In the genomic region with DNA sequence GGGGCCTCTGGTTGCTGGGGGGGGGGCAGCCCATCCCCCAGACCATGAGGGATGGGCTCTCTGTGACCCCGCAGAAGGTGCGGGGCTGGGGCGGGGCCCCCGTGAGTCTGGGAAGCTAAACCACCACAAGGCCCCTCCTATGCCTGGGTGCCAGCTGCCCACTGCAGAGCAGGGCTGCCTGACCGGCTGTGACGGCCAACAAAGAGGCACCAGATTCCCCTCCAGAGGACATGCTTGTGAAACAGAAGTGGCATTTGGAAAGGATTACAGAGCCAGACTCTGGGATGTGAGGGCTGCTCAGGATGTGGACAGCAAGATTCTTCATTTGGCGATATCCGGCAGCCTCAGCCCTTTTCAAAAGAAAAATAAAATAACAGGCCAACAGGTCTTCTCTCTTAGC, we compare ENCODE assay signal across 14 cellular contexts. TPM values are rescaled to one million over a fixed set of nuclear protein-coding genes. Genes with fewer than 3 reads are reported as not detected.
DNase-seq lines count a peak whose midpoint lies in the region; ATAC-seq and TF ChIP-seq lines count a peak whose summit lies in the region.
"Had no signal": no experiment of that assay in that cellular context is flagged by ENCODE, and none has a peak within 500 bp of the region (broad histone marks: within the 10 kb centered on the region; RNA-seq: fewer than 3 reads in every experiment).

No MANE protein-coding gene starts in this region.

- H3K4me1 ChIP-seq in SK-N-SH (ENCODE audit: control insufficient read depth in 1 of 2, insufficient read depth in 2 of 2, low read depth in 1 of 2, low read length in 1 of 2) = peaks cover 0 to 16% of the 10 kb centered on the region in 2 experiments; a peak in 2 of 4 replicates

- no peak overlapping the region for H3K4me3 Mint-ChIP-seq in brain

- WGBS in SK-N-SH (ENCODE audit: low lambda C conversion rate) = 97% methylated on average over 2 of the region's 8 CpGs

- no peak for TF ChIP-seq RAD21 in SK-N-SH (IDR thresholded peaks at IDR 0.05; ENCODE audit: low read length)

- TF ChIP-seq EP300 in SK-N-SH (IDR thresholded peaks at IDR 0.05; ENCODE audit: borderline replicate concordance in 1 of 2, low read depth in 1 of 2, low read length in 1 of 2) = no peak

- H3F3A ChIP-seq in SK-N-SH (replicated peaks; ENCODE audit: insufficient read depth) = no peaks in the 10 kb centered on the region

- peak overlapping the region in 4 of 5 experiments; percentile 75 to 92 (median 84) for H3K27ac Mint-ChIP-seq in brain

- H3K4me3 ChIP-seq in SK-N-SH (ENCODE audit: low read depth in 2 of 2, low read length in 1 of 2) = no peak overlapping the region
- H3K4me3 ChIP-seq: PC-9 had no signal

- no peak for TF ChIP-seq CTCF in SK-N-SH (IDR thresholded peaks at IDR 0.05)
- TF ChIP-seq CTCF in brain (conservative IDR thresholded peaks at IDR 0.05) = no peak

- no peaks in the 10 kb centered on the region for H3K36me3 ChIP-seq in SK-N-SH (replicated peaks in 1 of 2; ENCODE audit: control insufficient read depth in 1 of 2, insufficient read depth in 2 of 2, low read length in 1 of 2)

- peak overlapping the region in 1 of 2 experiments; percentile 30; a peak in 1 of 4 replicates for H3K27ac ChIP-seq in SK-N-SH (ENCODE audit: low read depth in 2 of 2, low read length in 1 of 2)
- H3K27ac ChIP-seq: PC-9 had no signal

- ATAC-seq in SK-N-SH treated with all-trans-retinoic acid at 6 μM for 48 hours = no peak

- H3K27me3 Mint-ChIP-seq in brain = peaks cover 8% of the 10 kb centered on the region

- H3K36me3 Mint-ChIP-seq in brain = no peaks in the 10 kb centered on the region

- H2AFZ ChIP-seq in SK-N-SH (ENCODE audit: low read depth) = no peak overlapping the region
- H2AFZ ChIP-seq: PC-9 had no signal

- POLR2A ChIA-PET in SK-N-SH (lab: Yijun Ruan, JAX) = no interaction called here

- no peak overlapping the region for H3K9ac ChIP-seq in SK-N-SH

- no peaks in the 10 kb centered on the region for H3K9me3 ChIP-seq in SK-N-SH

- H3K27me3 ChIP-seq in SK-N-SH (ENCODE audit: insufficient read depth) = no peaks in the 10 kb centered on the region

- CTCF ChIA-PET in SK-N-SH (lab: Yijun Ruan, JAX) = interaction anchor here (1.7 kb wide), 1 partner anchor 99 kb away, joined by 9 read pairs; no protein-coding TSS in a partner anchor

- no peaks in the 10 kb centered on the region for H3K79me2 ChIP-seq in SK-N-SH (ENCODE audit: insufficient read depth)

- DNase-seq in SK-N-SH = peak; percentile 81
- peak; percentile 33 for DNase-seq in myocyte (ENCODE audit: low read depth)
- DNase-seq in NCI-H510A treated with DMSO at 0.1 percent for 48 hours (lab: John Stamatoyannopoulos, UW) = no peak
- no peak for DNase-seq in putamen (ENCODE audit: low spot score)
- DNase-seq in SKM-1 treated with dmso at 0.1 percent for 144 hours (lab: John Stamatoyannopoulos, UW; ENCODE audit: unreplicated experiment) = no peak
- DNase-seq: H7, NCI-H1048, NCI-H1694 treated with DMSO at 0.1 percent for 48 hours, NCI-H2107, NCI-H345, PC-9 had no signal

- no peaks in the 10 kb centered on the region for H3K9me2 ChIP-seq in SK-N-SH

- no peak overlapping the region for H3K4me2 ChIP-seq in SK-N-SH
- H3K4me2 ChIP-seq: PC-9 had no signal

- no peaks in the 10 kb centered on the region for H4K20me1 ChIP-seq in SK-N-SH (ENCODE audit: insufficient read depth)

- peaks cover 78% of the 10 kb centered on the region for H3K4me1 Mint-ChIP-seq in brain

- peaks cover 0 to 3% (median 0%) of the 10 kb centered on the region in 5 experiments for H3K9me3 Mint-ChIP-seq in brain

TF ChIP-seq in SK-N-SH, 30 proteins besides CTCF, POLR2A, EP300 and RAD21 (continues in another document):
- TF ChIP-seq, protein P1, sequence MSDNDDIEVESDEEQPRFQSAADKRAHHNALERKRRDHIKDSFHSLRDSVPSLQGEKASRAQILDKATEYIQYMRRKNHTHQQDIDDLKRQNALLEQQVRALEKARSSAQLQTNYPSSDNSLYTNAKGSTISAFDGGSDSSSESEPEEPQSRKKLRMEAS (IDR thresholded peaks at IDR 0.05; ENCODE audit: low read depth) = no peak
- TF ChIP-seq PBX3 (IDR thresholded peaks at IDR 0.05) = no peak
- TF ChIP-seq TEAD4 (IDR thresholded peaks at IDR 0.05; ENCODE audit: borderline replicate concordance, insufficient read depth) = no peak
- TF ChIP-seq USF2 (IDR thresholded peaks at IDR 0.05; ENCODE audit: borderline replicate concordance, low read depth, low read length) = no peak
- TF ChIP-seq NRF1 (IDR thresholded peaks at IDR 0.05; ENCODE audit: low read depth, low read length) = no peak

TF ChIP-seq in SK-N-SH treated with all-trans-retinoic acid at 6 μM for 48 hours, 23 proteins besides CTCF, POLR2A, EP300 and RAD21:
- TF ChIP-seq, protein P2, sequence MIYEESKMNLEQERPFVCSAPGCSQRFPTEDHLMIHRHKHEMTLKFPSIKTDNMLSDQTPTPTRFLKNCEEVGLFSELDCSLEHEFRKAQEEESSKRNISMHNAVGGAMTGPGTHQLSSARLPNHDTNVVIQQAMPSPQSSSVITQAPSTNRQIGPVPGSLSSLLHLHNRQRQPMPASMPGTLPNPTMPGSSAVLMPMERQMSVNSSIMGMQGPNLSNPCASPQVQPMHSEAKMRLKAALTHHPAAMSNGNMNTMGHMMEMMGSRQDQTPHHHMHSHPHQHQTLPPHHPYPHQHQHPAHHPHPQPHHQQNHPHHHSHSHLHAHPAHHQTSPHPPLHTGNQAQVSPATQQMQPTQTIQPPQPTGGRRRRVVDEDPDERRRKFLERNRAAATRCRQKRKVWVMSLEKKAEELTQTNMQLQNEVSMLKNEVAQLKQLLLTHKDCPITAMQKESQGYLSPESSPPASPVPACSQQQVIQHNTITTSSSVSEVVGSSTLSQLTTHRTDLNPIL (CRISPR knock-in tag; IDR thresholded peaks at IDR 0.05; ENCODE audit: low read depth) = no peak
- TF ChIP-seq, protein P3, sequence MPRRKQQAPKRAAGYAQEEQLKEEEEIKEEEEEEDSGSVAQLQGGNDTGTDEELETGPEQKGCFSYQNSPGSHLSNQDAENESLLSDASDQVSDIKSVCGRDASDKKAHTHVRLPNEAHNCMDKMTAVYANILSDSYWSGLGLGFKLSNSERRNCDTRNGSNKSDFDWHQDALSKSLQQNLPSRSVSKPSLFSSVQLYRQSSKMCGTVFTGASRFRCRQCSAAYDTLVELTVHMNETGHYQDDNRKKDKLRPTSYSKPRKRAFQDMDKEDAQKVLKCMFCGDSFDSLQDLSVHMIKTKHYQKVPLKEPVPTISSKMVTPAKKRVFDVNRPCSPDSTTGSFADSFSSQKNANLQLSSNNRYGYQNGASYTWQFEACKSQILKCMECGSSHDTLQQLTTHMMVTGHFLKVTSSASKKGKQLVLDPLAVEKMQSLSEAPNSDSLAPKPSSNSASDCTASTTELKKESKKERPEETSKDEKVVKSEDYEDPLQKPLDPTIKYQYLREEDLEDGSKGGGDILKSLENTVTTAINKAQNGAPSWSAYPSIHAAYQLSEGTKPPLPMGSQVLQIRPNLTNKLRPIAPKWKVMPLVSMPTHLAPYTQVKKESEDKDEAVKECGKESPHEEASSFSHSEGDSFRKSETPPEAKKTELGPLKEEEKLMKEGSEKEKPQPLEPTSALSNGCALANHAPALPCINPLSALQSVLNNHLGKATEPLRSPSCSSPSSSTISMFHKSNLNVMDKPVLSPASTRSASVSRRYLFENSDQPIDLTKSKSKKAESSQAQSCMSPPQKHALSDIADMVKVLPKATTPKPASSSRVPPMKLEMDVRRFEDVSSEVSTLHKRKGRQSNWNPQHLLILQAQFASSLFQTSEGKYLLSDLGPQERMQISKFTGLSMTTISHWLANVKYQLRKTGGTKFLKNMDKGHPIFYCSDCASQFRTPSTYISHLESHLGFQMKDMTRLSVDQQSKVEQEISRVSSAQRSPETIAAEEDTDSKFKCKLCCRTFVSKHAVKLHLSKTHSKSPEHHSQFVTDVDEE (CRISPR knock-in tag; IDR thresholded peaks at IDR 0.05) = no peak
- TF ChIP-seq ARNTL (CRISPR knock-in tag; IDR thresholded peaks at IDR 0.05; ENCODE audit: borderline replicate concordance, low read depth) (no peak), ISL1 (CRISPR knock-in tag; IDR thresholded peaks at IDR 0.05) (no peak), ZC3H10 (CRISPR knock-in tag; IDR thresholded peaks at IDR 0.05) (no peak), ZNF70 (CRISPR knock-in tag; IDR thresholded peaks at IDR 0.05) (no peak), ZFP30 (CRISPR knock-in tag; IDR thresholded peaks at IDR 0.05) (no peak), ZNF8 (CRISPR knock-in tag; IDR thresholded peaks at IDR 0.05) (no peak), CSDC2 (CRISPR knock-in tag; IDR thresholded peaks at IDR 0.05) (no peak), ZFP3 (CRISPR knock-in tag; IDR thresholded peaks at IDR 0.05) (no peak), SNAI2 (CRISPR knock-in tag; IDR thresholded peaks at IDR 0.05) (no peak), ZNF565 (CRISPR knock-in tag; conservative IDR thresholded peaks at IDR 0.05; ENCODE audit: low read depth) (no peak), TOX (CRISPR knock-in tag; IDR thresholded peaks at IDR 0.05; ENCODE audit: borderline replicate concordance) (no peak), GLIS3 (CRISPR knock-in tag; IDR thresholded peaks at IDR 0.05) (no peak)
- TF ChIP-seq, protein P4, sequence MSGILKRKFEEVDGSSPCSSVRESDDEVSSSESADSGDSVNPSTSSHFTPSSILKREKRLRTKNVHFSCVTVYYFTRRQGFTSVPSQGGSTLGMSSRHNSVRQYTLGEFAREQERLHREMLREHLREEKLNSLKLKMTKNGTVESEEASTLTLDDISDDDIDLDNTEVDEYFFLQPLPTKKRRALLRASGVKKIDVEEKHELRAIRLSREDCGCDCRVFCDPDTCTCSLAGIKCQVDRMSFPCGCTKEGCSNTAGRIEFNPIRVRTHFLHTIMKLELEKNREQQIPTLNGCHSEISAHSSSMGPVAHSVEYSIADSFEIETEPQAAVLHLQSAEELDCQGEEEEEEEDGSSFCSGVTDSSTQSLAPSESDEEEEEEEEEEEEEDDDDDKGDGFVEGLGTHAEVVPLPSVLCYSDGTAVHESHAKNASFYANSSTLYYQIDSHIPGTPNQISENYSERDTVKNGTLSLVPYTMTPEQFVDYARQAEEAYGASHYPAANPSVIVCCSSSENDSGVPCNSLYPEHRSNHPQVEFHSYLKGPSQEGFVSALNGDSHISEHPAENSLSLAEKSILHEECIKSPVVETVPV (CRISPR knock-in tag; IDR thresholded peaks at IDR 0.05) = no peak
TF ChIP-seq in SK-N-SH treated with all-trans-retinoic acid at 6 μM for 48 hours: peak in this region for 0.

RNA-seq across cellular contexts. Expression of gene NTSR1, which starts 16.5 kb away (rescaled TPM):
- polyA plus RNA-seq in SK-N-SH (2012; rRNA removed) = 3.1 and 8.2 TPM in 2 replicates
- polyA plus RNA-seq in SK-N-SH (2012; cell fraction: cytosol; rRNA removed) = 2.1 and 4.3 TPM in 2 replicates
- polyA plus RNA-seq in SK-N-SH (2012; cell fraction: nucleus; rRNA removed) = 6.4 and 11.3 TPM in 2 replicates
- 0.48 TPM for polyA plus RNA-seq in brain (ENCODE audit: insufficient read depth, low read depth, low replicate concordance)
- not detected in 2 replicates for total RNA-seq in myocyte
- polyA plus RNA-seq in myocyte (2012) = not detected
- total RNA-seq: SK-MEL-5 had no signal

RNA-seq across cellular contexts. Expression of gene SLCO4A1, which starts 49.9 kb away (rescaled TPM):
- polyA plus RNA-seq in SK-N-SH (2012; rRNA removed) (0.33 and 0.36 TPM in 2 replicates), brain (ENCODE audit: insufficient read depth, low read depth, low replicate concordance) (18.2 TPM)
- polyA plus RNA-seq in SK-N-SH (2012; cell fraction: cytosol; rRNA removed) = 0.19 and 0.42 TPM in 2 replicates
- 0.55 and 0.91 TPM in 2 replicates for polyA plus RNA-seq in SK-N-SH (2012; cell fraction: nucleus; rRNA removed)
- total RNA-seq in myocyte = 0.11 and 0.16 TPM in 2 replicates
- 0.32 TPM for polyA plus RNA-seq in myocyte (2012)

Comparison
In these comparisons a context has a peak if more than half of its experiments do, and no peak if none do; other contexts are left out.
1. DNase-seq: peak in SK-N-SH (single experiment) and myocyte (single experiment); none in NCI-H510A treated with DMSO at 0.1 percent for 48 hours (single experiment), putamen (single experiment) and SKM-1 treated with dmso at 0.1 percent for 144 hours (single experiment).
2. RNA of gene SLCO4A1, which starts 49.9 kb away (polyA plus RNA-seq): 18.2 TPM in brain (single experiment); 0.19 to 0.91 TPM in SK-N-SH; every median in the first group is over 10 times any median in the second.